ENCODE assay signal across 1 cellular context in genomic region chr6:111872521-111873177, GRCh38.
A peak's percentile ranks its signal among the peaks of the same experiment; 100 is the strongest.
TF ChIP-seq lines count a peak whose summit lies in the region.

No MANE protein-coding gene starts in this region.

TF ChIP-seq in HepG2, 621 proteins besides CTCF, POLR2A, EP300 and RAD21 (continued from another document):
- TF ChIP-seq, protein P1, sequence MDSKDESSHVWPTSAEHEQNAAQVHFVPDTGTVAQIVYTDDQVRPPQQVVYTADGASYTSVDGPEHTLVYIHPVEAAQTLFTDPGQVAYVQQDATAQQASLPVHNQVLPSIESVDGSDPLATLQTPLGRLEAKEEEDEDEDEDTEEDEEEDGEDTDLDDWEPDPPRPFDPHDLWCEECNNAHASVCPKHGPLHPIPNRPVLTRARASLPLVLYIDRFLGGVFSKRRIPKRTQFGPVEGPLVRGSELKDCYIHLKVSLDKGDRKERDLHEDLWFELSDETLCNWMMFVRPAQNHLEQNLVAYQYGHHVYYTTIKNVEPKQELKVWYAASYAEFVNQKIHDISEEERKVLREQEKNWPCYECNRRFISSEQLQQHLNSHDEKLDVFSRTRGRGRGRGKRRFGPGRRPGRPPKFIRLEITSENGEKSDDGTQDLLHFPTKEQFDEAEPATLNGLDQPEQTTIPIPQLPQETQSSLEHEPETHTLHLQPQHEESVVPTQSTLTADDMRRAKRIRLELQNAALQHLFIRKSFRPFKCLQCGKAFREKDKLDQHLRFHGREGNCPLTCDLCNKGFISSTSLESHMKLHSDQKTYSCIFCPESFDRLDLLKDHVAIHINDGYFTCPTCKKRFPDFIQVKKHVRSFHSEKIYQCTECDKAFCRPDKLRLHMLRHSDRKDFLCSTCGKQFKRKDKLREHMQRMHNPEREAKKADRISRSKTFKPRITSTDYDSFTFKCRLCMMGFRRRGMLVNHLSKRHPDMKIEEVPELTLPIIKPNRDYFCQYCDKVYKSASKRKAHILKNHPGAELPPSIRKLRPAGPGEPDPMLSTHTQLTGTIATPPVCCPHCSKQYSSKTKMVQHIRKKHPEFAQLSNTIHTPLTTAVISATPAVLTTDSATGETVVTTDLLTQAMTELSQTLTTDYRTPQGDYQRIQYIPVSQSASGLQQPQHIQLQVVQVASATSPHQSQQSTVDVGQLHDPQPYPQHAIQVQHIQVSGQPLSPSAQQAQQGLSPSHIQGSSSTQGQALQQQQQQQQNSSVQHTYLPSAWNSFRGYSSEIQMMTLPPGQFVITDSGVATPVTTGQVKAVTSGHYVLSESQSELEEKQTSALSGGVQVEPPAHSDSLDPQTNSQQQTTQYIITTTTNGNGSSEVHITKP (CRISPR knock-in tag; IDR thresholded peaks at IDR 0.05; ENCODE audit: low read depth) = no peak
- no peak for TF ChIP-seq FOSL2 (CRISPR knock-in tag; IDR thresholded peaks at IDR 0.05)
- no peak for TF ChIP-seq ATF4 (CRISPR knock-in tag; IDR thresholded peaks at IDR 0.05)
- TF ChIP-seq REL (CRISPR knock-in tag; conservative IDR thresholded peaks at IDR 0.05) = no peak
- TF ChIP-seq KMT2A (CRISPR knock-in tag; IDR thresholded peaks at IDR 0.05) = 0 out of 2 replicates have a peak, but pooled peaks have one; percentile 3
- TF ChIP-seq IRF2 (CRISPR knock-in tag; IDR thresholded peaks at IDR 0.05) = no peak
- no peak for TF ChIP-seq ZBTB49 (CRISPR knock-in tag; IDR thresholded peaks at IDR 0.05; ENCODE audit: borderline replicate concordance)
- no peak for TF ChIP-seq ZNF256 (CRISPR knock-in tag; conservative IDR thresholded peaks at IDR 0.05)
- TF ChIP-seq NFYB (CRISPR knock-in tag; IDR thresholded peaks at IDR 0.05) = no peak
- no peak for TF ChIP-seq MXD3 (CRISPR knock-in tag; IDR thresholded peaks at IDR 0.05)
- TF ChIP-seq, protein P2, sequence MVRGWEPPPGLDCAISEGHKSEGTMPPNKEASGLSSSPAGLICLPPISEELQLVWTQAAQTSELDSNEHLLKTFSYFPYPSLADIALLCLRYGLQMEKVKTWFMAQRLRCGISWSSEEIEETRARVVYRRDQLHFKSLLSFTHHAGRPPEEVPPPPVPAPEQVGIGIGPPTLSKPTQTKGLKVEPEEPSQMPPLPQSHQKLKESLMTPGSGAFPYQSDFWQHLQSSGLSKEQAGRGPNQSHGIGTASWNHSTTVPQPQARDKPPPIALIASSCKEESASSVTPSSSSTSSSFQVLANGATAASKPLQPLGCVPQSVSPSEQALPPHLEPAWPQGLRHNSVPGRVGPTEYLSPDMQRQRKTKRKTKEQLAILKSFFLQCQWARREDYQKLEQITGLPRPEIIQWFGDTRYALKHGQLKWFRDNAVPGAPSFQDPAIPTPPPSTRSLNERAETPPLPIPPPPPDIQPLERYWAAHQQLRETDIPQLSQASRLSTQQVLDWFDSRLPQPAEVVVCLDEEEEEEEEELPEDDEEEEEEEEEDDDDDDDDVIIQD (CRISPR knock-in tag; IDR thresholded peaks at IDR 0.05; ENCODE audit: low read depth) = no peak
- TF ChIP-seq ZNF761 (CRISPR knock-in tag; conservative IDR thresholded peaks at IDR 0.05) = no peak
- no peak for TF ChIP-seq ZNF776 (CRISPR knock-in tag; IDR thresholded peaks at IDR 0.05)
- no peak for TF ChIP-seq ZNF101 (CRISPR knock-in tag; IDR thresholded peaks at IDR 0.05; ENCODE audit: borderline replicate concordance, low read depth)
- TF ChIP-seq ZNF724P (CRISPR knock-in tag; IDR thresholded peaks at IDR 0.05; ENCODE audit: borderline replicate concordance) = no peak
- no peak for TF ChIP-seq ZNF224 (CRISPR knock-in tag; IDR thresholded peaks at IDR 0.05)
- TF ChIP-seq ZNF441 (CRISPR knock-in tag; IDR thresholded peaks at IDR 0.05; ENCODE audit: borderline replicate concordance) = peak; percentile 23; the same call in 1 of the 2 replicates
- no peak for TF ChIP-seq ZNF33A (CRISPR knock-in tag; IDR thresholded peaks at IDR 0.05; ENCODE audit: borderline replicate concordance)
- TF ChIP-seq ZNF557 (CRISPR knock-in tag; IDR thresholded peaks at IDR 0.05) = no peak
- TF ChIP-seq ZNF792 (CRISPR knock-in tag; IDR thresholded peaks at IDR 0.05) = no peak
- TF ChIP-seq, protein P3, sequence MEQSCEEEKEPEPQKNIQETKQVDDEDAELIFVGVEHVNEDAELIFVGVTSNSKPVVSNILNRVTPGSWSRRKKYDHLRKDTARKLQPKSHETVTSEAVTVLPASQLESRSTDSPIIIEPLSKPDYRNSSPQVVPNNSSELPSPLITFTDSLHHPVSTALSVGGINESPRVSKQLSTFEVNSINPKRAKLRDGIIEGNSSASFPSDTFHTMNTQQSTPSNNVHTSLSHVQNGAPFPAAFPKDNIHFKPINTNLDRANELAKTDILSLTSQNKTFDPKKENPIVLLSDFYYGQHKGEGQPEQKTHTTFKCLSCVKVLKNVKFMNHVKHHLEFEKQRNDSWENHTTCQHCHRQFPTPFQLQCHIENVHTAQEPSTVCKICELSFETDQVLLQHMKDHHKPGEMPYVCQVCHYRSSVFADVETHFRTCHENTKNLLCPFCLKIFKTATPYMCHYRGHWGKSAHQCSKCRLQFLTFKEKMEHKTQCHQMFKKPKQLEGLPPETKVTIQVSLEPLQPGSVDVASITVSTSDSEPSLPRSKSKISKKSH (CRISPR knock-in tag; IDR thresholded peaks at IDR 0.05; ENCODE audit: borderline replicate concordance) = no peak
- no peak for TF ChIP-seq POLR2AphosphoS5 (IDR thresholded peaks at IDR 0.05; ENCODE audit: low read depth, low read length)
- TF ChIP-seq NBN (conservative IDR thresholded peaks at IDR 0.05) = no peak
- TF ChIP-seq NFATC3 (CRISPR knock-in tag; IDR thresholded peaks at IDR 0.05) = no peak
